Comparison of ENCODE assay signal across 8 cellular contexts in genomic region chr19:9586764-9587163, GRCh38. TPM values are rescaled to one million over a fixed set of nuclear protein-coding genes. Genes with fewer than 3 reads are reported as not detected.
DNase-seq lines count a peak whose midpoint lies in the region; ATAC-seq and TF ChIP-seq lines count a peak whose summit lies in the region.

No MANE protein-coding gene starts in this region.

- DNase-seq in SIG-M5 treated with dmso at 0.1 percent for 504 hours (lab: John Stamatoyannopoulos, UW; ENCODE audit: unreplicated experiment) (peak; percentile 62), SIG-M5 (lab: John Stamatoyannopoulos, UW) (no peak), NCI-H345 (lab: John Stamatoyannopoulos, UW) (peak; percentile 79), left lung (peak in 1 of 2 donors; percentile 57), epidermal melanocyte (ENCODE audit: insufficient read length, low spot score) (no peak)
- peak; percentile 60 for DNase-seq in activated CD4-positive, alpha-beta T cell treated with anti-CD3 and anti-CD28 coated beads for 1 hour
- peak; percentile 53 to 60 for DNase-seq in central memory CD8-positive, alpha-beta T cell (ENCODE audit: low spot score in 2 of 2)
- DNase-seq in stimulated activated CD4-positive, alpha-beta T cell treated with anti-CD3 and anti-CD28 coated beads, TNF-alpha, amount 100 ng/mL, for 24 hours (ENCODE audit: low read depth in 3 of 3) = peak; percentile 45 to 73 (median 67)

- peaks cover 0 to 9% of the 10 kb centered on the region in 2 donors for H3K36me3 ChIP-seq in left lung

- peaks cover 14% of the 10 kb centered on the region for H3K36me3 Mint-ChIP-seq in central memory CD8-positive, alpha-beta T cell (ENCODE audit: insufficient read depth)

- no peak overlapping the region for H3K4me3 ChIP-seq in left lung

- no peaks in the 10 kb centered on the region for H3K9me3 Mint-ChIP-seq in central memory CD8-positive, alpha-beta T cell

- TF ChIP-seq CTCF in left lung (IDR thresholded peaks at IDR 0.05) = peak; percentile 39 to 58

- no peak overlapping the region for H3K27ac Mint-ChIP-seq in central memory CD8-positive, alpha-beta T cell (ENCODE audit: low read depth)

- peaks cover 0 to 30% of the 10 kb centered on the region in 2 donors for H3K27me3 ChIP-seq in left lung

- H3K4me1 Mint-ChIP-seq in central memory CD8-positive, alpha-beta T cell = peaks cover 18% of the 10 kb centered on the region

- H3K27ac ChIP-seq in left lung = no peak overlapping the region

- H3K9me3 ChIP-seq in left lung = peaks cover 0 to 1% of the 10 kb centered on the region in 2 donors

- peaks cover 0 to 24% of the 10 kb centered on the region in 2 donors for H3K4me1 ChIP-seq in left lung

- ATAC-seq in central memory CD8-positive, alpha-beta T cell (replicated peaks; ENCODE audit: extremely low read depth, poor library complexity, severe bottlenecking) = no peak
- ATAC-seq in left lung = peak; percentile 73

- intact Hi-C loops in left lung (cut with DNase I) = no loop called here

- H3K27me3 Mint-ChIP-seq in central memory CD8-positive, alpha-beta T cell = peaks cover 12% of the 10 kb centered on the region

- H3K4me3 Mint-ChIP-seq in central memory CD8-positive, alpha-beta T cell = no peak overlapping the region

RNA-seq across cellular contexts. Expression of gene ZNF121, which starts 2.5 kb away (rescaled TPM):
- 10 to 100 TPM; 24.4 to 34.1 TPM for total RNA-seq in left lung

RNA-seq across cellular contexts. Expression of gene ZNF561, which starts 34.3 kb away (rescaled TPM):
- total RNA-seq in left lung = 10 to 100 TPM; 40.1 to 43.9 TPM

RNA-seq across cellular contexts. Expression of gene ZNF426, which starts 48.3 kb away (rescaled TPM):
- 10 to 100 TPM; 16.1 to 18.3 TPM for total RNA-seq in left lung

Comparison
In these comparisons a context has a peak if more than half of its experiments do, and no peak if none do; other contexts are left out.
1. DNase-seq: peak in SIG-M5 treated with dmso at 0.1 percent for 504 hours (single experiment), NCI-H345 (single experiment), activated CD4-positive, alpha-beta T cell treated with anti-CD3 and anti-CD28 coated beads for 1 hour (single experiment), central memory CD8-positive, alpha-beta T cell (2 of 2) and stimulated activated CD4-positive, alpha-beta T cell treated with anti-CD3 and anti-CD28 coated beads, TNF-alpha, amount 100 ng/mL, for 24 hours (3 of 3); none in SIG-M5 (single experiment) and epidermal melanocyte (single experiment).